1 cellular context compared by ENCODE assay signal in genomic region chr1:30085814-30086770, GRCh38.
TF ChIP-seq lines count a peak whose summit lies in the region.

No MANE protein-coding gene starts in this region.

TF ChIP-seq in K562, 482 proteins besides CTCF, POLR2A, EP300 and RAD21 (continued from another document):
- TF ChIP-seq MLX (CRISPR knock-in tag; conservative IDR thresholded peaks at IDR 0.05), result no peak
- no peak for TF ChIP-seq ZNF224 (CRISPR knock-in tag; IDR thresholded peaks at IDR 0.05)
- peak; percentile 87 for TF ChIP-seq ZBTB7A (IDR thresholded peaks at IDR 0.05; ENCODE audit: borderline replicate concordance, control insufficient read depth, low read depth, low read length)
- TF ChIP-seq PCBP1 (IDR thresholded peaks at IDR 0.05; ENCODE audit: low read depth, low read length, poor library complexity, severe bottlenecking), result peak; percentile 97
- TF ChIP-seq KLF10 (CRISPR knock-in tag; IDR thresholded peaks at IDR 0.05), result no peak
- peak; percentile 36; the same call in 1 of the 2 replicates for TF ChIP-seq RB1 (IDR thresholded peaks at IDR 0.05; ENCODE audit: low read depth)
- TF ChIP-seq PHB2 (IDR thresholded peaks at IDR 0.05; ENCODE audit: low read depth), result 0 out of 2 replicates have a peak, but pooled peaks have one; percentile 16
- peak in 1 of 2 experiments; percentile 24; a peak in 1 of 4 replicates for TF ChIP-seq KDM1A (IDR thresholded peaks at IDR 0.05)
- peak; percentile 38; the same call in 1 of the 2 replicates for TF ChIP-seq ZBTB40 (IDR thresholded peaks at IDR 0.05)
- no peak for TF ChIP-seq ZBTB40 (CRISPR knock-in tag; IDR thresholded peaks at IDR 0.05)
- no peak for TF ChIP-seq NEUROD1 (IDR thresholded peaks at IDR 0.05; ENCODE audit: borderline replicate concordance, low read depth, low read length, partially characterized antibody)
- TF ChIP-seq ARID2 (IDR thresholded peaks at IDR 0.05), result peak; percentile 75; the same call in 1 of the 2 replicates
- peak; percentile 64; the same call in 1 of the 2 replicates for TF ChIP-seq HLTF (IDR thresholded peaks at IDR 0.05)
- peak; percentile 88 for TF ChIP-seq PCBP2 (IDR thresholded peaks at IDR 0.05; ENCODE audit: low read depth, low read length, poor library complexity, severe bottlenecking)
- TF ChIP-seq, protein P1, sequence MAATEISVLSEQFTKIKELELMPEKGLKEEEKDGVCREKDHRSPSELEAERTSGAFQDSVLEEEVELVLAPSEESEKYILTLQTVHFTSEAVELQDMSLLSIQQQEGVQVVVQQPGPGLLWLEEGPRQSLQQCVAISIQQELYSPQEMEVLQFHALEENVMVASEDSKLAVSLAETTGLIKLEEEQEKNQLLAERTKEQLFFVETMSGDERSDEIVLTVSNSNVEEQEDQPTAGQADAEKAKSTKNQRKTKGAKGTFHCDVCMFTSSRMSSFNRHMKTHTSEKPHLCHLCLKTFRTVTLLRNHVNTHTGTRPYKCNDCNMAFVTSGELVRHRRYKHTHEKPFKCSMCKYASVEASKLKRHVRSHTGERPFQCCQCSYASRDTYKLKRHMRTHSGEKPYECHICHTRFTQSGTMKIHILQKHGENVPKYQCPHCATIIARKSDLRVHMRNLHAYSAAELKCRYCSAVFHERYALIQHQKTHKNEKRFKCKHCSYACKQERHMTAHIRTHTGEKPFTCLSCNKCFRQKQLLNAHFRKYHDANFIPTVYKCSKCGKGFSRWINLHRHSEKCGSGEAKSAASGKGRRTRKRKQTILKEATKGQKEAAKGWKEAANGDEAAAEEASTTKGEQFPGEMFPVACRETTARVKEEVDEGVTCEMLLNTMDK (IDR thresholded peaks at IDR 0.05; ENCODE audit: borderline replicate concordance, insufficient read depth, low read depth, low read length, poor library complexity, severe bottlenecking), result peak; percentile 81
- peak; percentile 49; the same call in 1 of the 2 replicates for TF ChIP-seq ZNF263 (CRISPR knock-in tag; IDR thresholded peaks at IDR 0.05; ENCODE audit: borderline replicate concordance)
- TF ChIP-seq CREM (IDR thresholded peaks at IDR 0.05; ENCODE audit: low read depth), result 0 out of 2 replicates have a peak, but pooled peaks have one; percentile 11
- 0 out of 2 replicates have a peak, but pooled peaks have one; percentile 39 for TF ChIP-seq SMC3 (conservative IDR thresholded peaks at IDR 0.05; ENCODE audit: insufficient read depth, low read depth, low read length)
- peak; percentile 87 for TF ChIP-seq HNRNPK (IDR thresholded peaks at IDR 0.05; ENCODE audit: low read depth, low read length, poor library complexity, severe bottlenecking)
- TF ChIP-seq PTBP1 (IDR thresholded peaks at IDR 0.05; ENCODE audit: low read depth, low read length), result no peak
